29 cellular contexts compared by ENCODE assay signal in genomic region chr22:24975125-24975640, GRCh38. TPM values are rescaled to one million over a fixed set of nuclear protein-coding genes. Genes with fewer than 3 reads are reported as not detected.
A peak's percentile ranks its signal among the peaks of the same experiment; 100 is the strongest.
DNase-seq lines count a peak whose midpoint lies in the region; ATAC-seq and TF ChIP-seq lines count a peak whose summit lies in the region.
"Had no signal": no experiment of that assay in that cellular context is flagged by ENCODE, and none has a peak within 500 bp of the region (broad histone marks: within the 10 kb centered on the region; RNA-seq: fewer than 3 reads in every experiment).

No MANE protein-coding gene starts in this region.

- peaks cover 45% of the 10 kb centered on the region for H3K4me1 Mint-ChIP-seq in WTC11
- H3K4me1 Mint-ChIP-seq: activated B cell treated with CpG ODN at 0.5 μM for 24 hours, memory B cell had no signal

- H3K36me3 Mint-ChIP-seq in WTC11 = no peaks in the 10 kb centered on the region; the same call in 1 of the 2 replicates
- H3K36me3 Mint-ChIP-seq: activated naive CD8-positive, alpha-beta T cell; memory B cell; naive thymus-derived CD8-positive, alpha-beta T cell had no signal

- no peaks in the 10 kb centered on the region for H3K9me2 ChIP-seq in Karpas-422 (replicated peaks; ENCODE audit: insufficient read depth, low read length)

- H3K4me2 ChIP-seq in Karpas-422 (ENCODE audit: low read depth, low read length, poor library complexity, severe bottlenecking) (peak overlapping the region; percentile 29), osteoblast (ENCODE audit: insufficient read depth, low read length) (no peak overlapping the region)

- H4K20me1 ChIP-seq in Karpas-422 (ENCODE audit: insufficient read depth, low read depth, low read length) = no peaks in the 10 kb centered on the region
- no peaks in the 10 kb centered on the region for H4K20me1 ChIP-seq in osteoblast (ENCODE audit: insufficient read depth, low read length)

- no peaks in the 10 kb centered on the region for H3K79me2 ChIP-seq in Karpas-422 (ENCODE audit: low read length)
- peaks cover 37% of the 10 kb centered on the region for H3K79me2 ChIP-seq in osteoblast (ENCODE audit: insufficient read depth, low read length)

- POLR2A ChIA-PET in WTC11 (lab: Charles Lee) = no interaction called here

- intact Hi-C loops in lower leg skin (cut with DNase I; ENCODE audit: low total_unique reads) = no loop called here

- no peaks in the 10 kb centered on the region for H3K9me3 ChIP-seq in Karpas-422 (ENCODE audit: low read length)
- no peaks in the 10 kb centered on the region for H3K9me3 ChIP-seq in osteoblast (ENCODE audit: low read depth, low read length)
- H3K9me3 ChIP-seq: ascending aorta, sigmoid colon, thyroid gland had no signal

- H3K4me1 ChIP-seq in Karpas-422 (ENCODE audit: low read length) (peaks cover 36% of the 10 kb centered on the region), osteoblast (ENCODE audit: insufficient read depth, low read length) (peaks cover 32% of the 10 kb centered on the region)

- TF ChIP-seq POLR2A in lower leg skin (IDR thresholded peaks at IDR 0.05) = no peak

- H3K27ac Mint-ChIP-seq in WTC11 = peak overlapping the region; percentile 80
- H3K27ac Mint-ChIP-seq: activated B cell treated with CpG ODN at 0.5 μM for 24 hours; activated naive CD8-positive, alpha-beta T cell; effector memory CD8-positive, alpha-beta T cell; memory B cell had no signal

- WGBS in lower leg skin, 2 donors = 78% methylated on average over 5 of the region's 5 CpGs

- H3K9me3 Mint-ChIP-seq in WTC11 = no peaks in the 10 kb centered on the region
- H3K9me3 Mint-ChIP-seq: activated B cell treated with CpG ODN at 0.5 μM for 24 hours; effector memory CD8-positive, alpha-beta T cell; memory B cell; naive thymus-derived CD8-positive, alpha-beta T cell had no signal

- H3K27me3 ChIP-seq in Karpas-422 (ENCODE audit: low read length) (no peaks in the 10 kb centered on the region), osteoblast (ENCODE audit: insufficient read depth, low read length) (no peaks in the 10 kb centered on the region)
- H3K27me3 ChIP-seq: ascending aorta, sigmoid colon, thyroid gland had no signal

- H3K4me3 ChIP-seq in Karpas-422 (ENCODE audit: low read length) (no peak overlapping the region), epithelial cell of esophagus (ENCODE audit: low read length) (no peak overlapping the region), osteoblast (ENCODE audit: insufficient read depth, low read length) (no peak overlapping the region), lower leg skin (ENCODE audit: low read depth, poor library complexity, severe bottlenecking) (no peak overlapping the region)
- H3K4me3 ChIP-seq: ascending aorta, sigmoid colon, thyroid gland had no signal

- H3K4me3 Mint-ChIP-seq in WTC11 = no peak overlapping the region
- H3K4me3 Mint-ChIP-seq: activated B cell treated with CpG ODN at 0.5 μM for 24 hours; activated naive CD8-positive, alpha-beta T cell; effector memory CD8-positive, alpha-beta T cell; memory B cell; naive thymus-derived CD8-positive, alpha-beta T cell had no signal

- H3K27me3 Mint-ChIP-seq in WTC11 (ENCODE audit: low read depth) = no peaks in the 10 kb centered on the region
- H3K27me3 Mint-ChIP-seq: effector memory CD8-positive, alpha-beta T cell had no signal

- DNase-seq in Karpas-422 (peak; percentile 88), WTC11 (ENCODE audit: low spot score) (no peak), epithelial cell of esophagus (ENCODE audit: low read depth) (peak; percentile 53), osteoblast (ENCODE audit: insufficient read length, low spot score, missing footprints) (peak; percentile 6), lower leg skin (ENCODE audit: low spot score in 2 of 2) (no peak), NCI-H345 treated with DMSO at 0.1 percent for 48 hours (lab: John Stamatoyannopoulos, UW; ENCODE audit: unreplicated experiment) (no peak), DMS53 (lab: John Stamatoyannopoulos, UW) (no peak)
- DNase-seq: activated B cell treated with CpG ODN at 0.5 μM for 24 hours; activated CD4-positive, alpha-beta T cell treated with anti-CD3 and anti-CD28 coated beads, Interleukin-2, amount 50 U/mL, for 4 hours; activated CD8-positive, alpha-beta memory T cell treated with anti-CD3 and anti-CD28 coated beads, Interleukin-2, amount 50 U/mL, for 4 hours; effector memory CD8-positive, alpha-beta T cell; H7; kidney glomerular epithelial cell; NCI-H1105; NCI-H2029; NCI-H345; NCI-H82; stimulated activated CD4-positive, alpha-beta T cell treated with anti-CD3 and anti-CD28 coated beads, Interleukin-15, amount 100 ng/mL, for 24 hours; stimulated activated naive CD8-positive, alpha-beta T cell treated with anti-CD3 and anti-CD28 coated beads, Interleukin-15, Interleukin-2, amounts not matched to agents 100 U/mL and 50 U/mL, for 24 hours; T1000; thyroid gland had no signal

- H3K36me3 ChIP-seq in Karpas-422 (ENCODE audit: insufficient read depth, low read length) (no peaks in the 10 kb centered on the region), osteoblast (ENCODE audit: insufficient read depth, low read length) (no peaks in the 10 kb centered on the region)
- H3K36me3 ChIP-seq: ascending aorta, sigmoid colon, thyroid gland had no signal

- H2AFZ ChIP-seq in Karpas-422 (ENCODE audit: low read length) = no peak overlapping the region
- H2AFZ ChIP-seq in osteoblast (ENCODE audit: low read length) = no peak overlapping the region

- TF ChIP-seq CTCF in WTC11 (IDR thresholded peaks at IDR 0.05) (no peak), epithelial cell of esophagus (IDR thresholded peaks at IDR 0.05; ENCODE audit: insufficient read depth, low read depth, low read length, missing control alignments) (no peak), osteoblast (IDR thresholded peaks at IDR 0.05; ENCODE audit: extremely low read depth, low read depth, low read length) (no peak), lower leg skin (IDR thresholded peaks at IDR 0.05) (no peak)

- peak overlapping the region; percentile 81 for H3K27ac ChIP-seq in Karpas-422 (ENCODE audit: low read length)
- no peak overlapping the region for H3K27ac ChIP-seq in osteoblast (ENCODE audit: low read depth, low read length)

- CTCF ChIA-PET in WTC11 (lab: Charles Lee) = interaction anchor here (1.1 to 2.2 kb wide), 5 partner anchors 9 to 124 kb away, joined by 4 to 7 read pairs (median 5); no protein-coding TSS in a partner anchor

- ATAC-seq in WTC11 (no peak), GM21717 (IDR thresholded peaks at IDR 0.05; ENCODE audit: unreplicated experiment) (no peak)
- ATAC-seq: effector memory CD8-positive, alpha-beta T cell; naive thymus-derived CD8-positive, alpha-beta T cell; stimulated activated naive CD8-positive, alpha-beta T cell treated with anti-CD3 and anti-CD28 coated beads, Interleukin-15, Interleukin-2, amounts not matched to agents 100 U/mL and 50 U/mL, for 24 hours had no signal

- no peak overlapping the region for H3K9ac ChIP-seq in Karpas-422 (ENCODE audit: low read length)

TF ChIP-seq in WTC11, 78 proteins besides CTCF, POLR2A, EP300 and RAD21:
- TF ChIP-seq, protein P1, sequence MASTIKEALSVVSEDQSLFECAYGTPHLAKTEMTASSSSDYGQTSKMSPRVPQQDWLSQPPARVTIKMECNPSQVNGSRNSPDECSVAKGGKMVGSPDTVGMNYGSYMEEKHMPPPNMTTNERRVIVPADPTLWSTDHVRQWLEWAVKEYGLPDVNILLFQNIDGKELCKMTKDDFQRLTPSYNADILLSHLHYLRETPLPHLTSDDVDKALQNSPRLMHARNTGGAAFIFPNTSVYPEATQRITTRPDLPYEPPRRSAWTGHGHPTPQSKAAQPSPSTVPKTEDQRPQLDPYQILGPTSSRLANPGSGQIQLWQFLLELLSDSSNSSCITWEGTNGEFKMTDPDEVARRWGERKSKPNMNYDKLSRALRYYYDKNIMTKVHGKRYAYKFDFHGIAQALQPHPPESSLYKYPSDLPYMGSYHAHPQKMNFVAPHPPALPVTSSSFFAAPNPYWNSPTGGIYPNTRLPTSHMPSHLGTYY (CRISPR knock-in tag; IDR thresholded peaks at IDR 0.05) = no peak
- TF ChIP-seq KAT7 (CRISPR knock-in tag; IDR thresholded peaks at IDR 0.05; ENCODE audit: borderline replicate concordance) (no peak), E2F5 (CRISPR knock-in tag; IDR thresholded peaks at IDR 0.05) (no peak), FOXJ3 (CRISPR knock-in tag; IDR thresholded peaks at IDR 0.05; ENCODE audit: borderline replicate concordance) (no peak)

RNA-seq across cellular contexts. Expression of gene KIAA1671, which starts 22.7 kb away (rescaled TPM):
- not detected in 2 replicates for total RNA-seq in Karpas-422 (2014; rRNA removed; shearing (Covaris generic); ENCODE audit: low replicate concordance)
- 22.0 to 26.0 TPM (median 24.0 TPM) in 3 replicates for total RNA-seq in WTC11 (2021)
- total RNA-seq in osteoblast = 16.6 and 18.3 TPM in 2 replicates
- total RNA-seq in lower leg skin = 10 to 100 TPM; 60.0 to 87.8 (median 85.1) TPM

RNA-seq across cellular contexts. Expression of gene LHFPL7, which starts 28.7 kb away (rescaled TPM):
- total RNA-seq in Karpas-422 (2014; rRNA removed; shearing (Covaris generic); ENCODE audit: low replicate concordance) = not detected in 2 replicates
- total RNA-seq in WTC11 (2021) (not detected in 3 replicates), osteoblast (not detected in 2 replicates), lower leg skin (1 to 10 TPM in 2 of 4 donors, under 1 TPM in 1, not detected in 1; 0.42 to 4.2 (median 4.0) TPM)
- total RNA-seq: activated B cell treated with CpG ODN at 0.5 μM for 24 hours; ascending aorta; fibroblast of lung; glomerular endothelial cell; H7; naive thymus-derived CD8-positive, alpha-beta T cell; sigmoid colon; thyroid gland had no signal

Comparison
In these comparisons a context has a peak if more than half of its experiments do, and no peak if none do; other contexts are left out.
1. DNase-seq: peak in Karpas-422 (single experiment), epithelial cell of esophagus (single experiment) and osteoblast (single experiment); none in WTC11 (single experiment), lower leg skin (0 of 2), NCI-H345 treated with DMSO at 0.1 percent for 48 hours (single experiment) and DMS53 (single experiment).
2. RNA of gene KIAA1671, which starts 22.7 kb away (total RNA-seq): 60.0 to 87.8 TPM in lower leg skin, 22.0 to 26.0 TPM in WTC11 and 16.6 to 18.3 TPM in osteoblast; not detected in Karpas-422; every median in the first group is over 10 times any median in the second.